8 cellular contexts compared by ENCODE assay signal in genomic region chr20:58892126-58892931, GRCh38. TPM values are rescaled to one million over a fixed set of nuclear protein-coding genes. Genes with fewer than 3 reads are reported as not detected.
A peak's percentile ranks its signal among the peaks of the same experiment; 100 is the strongest.
DNase-seq lines count a peak whose midpoint lies in the region; ATAC-seq and TF ChIP-seq lines count a peak whose summit lies in the region.

No MANE protein-coding gene starts in this region.

- no peak for TF ChIP-seq CTCF in Peyer's patch (IDR thresholded peaks at IDR 0.05)
- no peak for TF ChIP-seq CTCF in fibroblast of the aortic adventitia (IDR thresholded peaks at IDR 0.05; ENCODE audit: insufficient read depth, low read length)
- TF ChIP-seq CTCF in neural cell (IDR thresholded peaks at IDR 0.05; ENCODE audit: poor library complexity, severe bottlenecking), result no peak

- H4K20me1 ChIP-seq in neural cell (ENCODE audit: insufficient read depth), result no peaks in the 10 kb centered on the region

- H3K9me2 ChIP-seq in neural cell (ENCODE audit: insufficient read depth, low read length), result no peaks in the 10 kb centered on the region

- peaks cover 0 to 5% (median 0%) of the 10 kb centered on the region in 3 donors for H3K36me3 ChIP-seq in Peyer's patch
- no peaks in the 10 kb centered on the region for H3K36me3 ChIP-seq in neural cell (ENCODE audit: insufficient read depth, low read length)

- TF ChIP-seq POLR2A in Peyer's patch (IDR thresholded peaks at IDR 0.05), result no peak

- peak overlapping the region; percentile 51 for H2AFZ ChIP-seq in neural cell (ENCODE audit: low read depth, low read length)

- no peak for TF ChIP-seq EP300 in neural cell (conservative IDR thresholded peaks at IDR 0.05; ENCODE audit: poor library complexity, severe bottlenecking)

- no peak for TF ChIP-seq RAD21 in neural cell (conservative IDR thresholded peaks at IDR 0.05)

- peak overlapping the region; percentile 100 for H3K9ac ChIP-seq in neural cell (ENCODE audit: low read length)

- in situ Hi-C loops in G401 (cut with HindIII; ENCODE audit: low sequenced_read_pairs), result no loop called here

- H3K9me3 ChIP-seq in Peyer's patch (no peaks in the 10 kb centered on the region), neural cell (ENCODE audit: low read length) (no peaks in the 10 kb centered on the region)

- H3K27ac ChIP-seq in Peyer's patch (peak overlapping the region; percentile 95 to 99 (median 98)), neural cell (ENCODE audit: low read length) (peak overlapping the region; percentile 99), substantia nigra (ENCODE audit: low read depth, low read length, poor library complexity, severe bottlenecking) (peak overlapping the region; percentile 94)

- peaks cover 0 to 40% (median 12%) of the 10 kb centered on the region in 4 donors for H3K4me1 ChIP-seq in Peyer's patch

- no peaks in the 10 kb centered on the region for H3K27me3 ChIP-seq in Peyer's patch
- H3K27me3 ChIP-seq in neural cell (ENCODE audit: insufficient read depth, low read depth, low read length), result no peaks in the 10 kb centered on the region

- DNase-seq in G401 (ENCODE audit: low spot score) (peak; percentile 60), HuH-7 (ENCODE audit: low spot score) (peak; percentile 77), Peyer's patch (peak; percentile 75 to 88 (median 81)), fibroblast of the aortic adventitia (ENCODE audit: low read depth) (peak; percentile 56), substantia nigra (lab: John Stamatoyannopoulos, UW) (peak in 42 of 49 donors; percentile 14 to 89 (median 58))
- peak; percentile 62 for DNase-seq in activated T-helper 9 cell treated with anti-CD3 and anti-CD28 coated beads, Interleukin-2, amount 50 U/mL, for 16 hours (ENCODE audit: low read depth)

- no peaks in the 10 kb centered on the region for H3F3A ChIP-seq in neural cell (ENCODE audit: insufficient read depth, low read length, poor library complexity, severe bottlenecking)

- peaks cover 49% of the 10 kb centered on the region for H3K79me2 ChIP-seq in neural cell (replicated peaks; ENCODE audit: insufficient read depth, low read length)

- peak overlapping the region; percentile 79 to 98 (median 88) for H3K4me3 ChIP-seq in Peyer's patch
- peak overlapping the region; percentile 76 for H3K4me3 ChIP-seq in fibroblast of the aortic adventitia (ENCODE audit: low read depth, low read length)
- H3K4me3 ChIP-seq in neural cell (ENCODE audit: low read length), result peak overlapping the region; percentile 86

- ATAC-seq in GM21360 (IDR thresholded peaks at IDR 0.05; ENCODE audit: unreplicated experiment), result no peak

- H3K4me2 ChIP-seq in neural cell (ENCODE audit: low read length), result peak overlapping the region; percentile 77

TF ChIP-seq in neural cell, 6 proteins besides CTCF, POLR2A, EP300 and RAD21:
- peak; percentile 29 for TF ChIP-seq MXI1 (conservative IDR thresholded peaks at IDR 0.05; ENCODE audit: poor library complexity, severe bottlenecking)
- peak; percentile 78 for TF ChIP-seq TAF1 (IDR thresholded peaks at IDR 0.05; ENCODE audit: low read depth)
- TF ChIP-seq EZH2 (IDR thresholded peaks at IDR 0.05; ENCODE audit: borderline replicate concordance, insufficient read depth, low read length, poor library complexity, severe bottlenecking), result no peak
- peak; percentile 86 for TF ChIP-seq POLR2AphosphoS5 (IDR thresholded peaks at IDR 0.05)
- TF ChIP-seq SMC3 (conservative IDR thresholded peaks at IDR 0.05; ENCODE audit: poor library complexity), result no peak
- peak; percentile 63 for TF ChIP-seq REST (IDR thresholded peaks at IDR 0.05; ENCODE audit: borderline replicate concordance)

RNA-seq across cellular contexts. Expression of gene GNAS, which starts 39.8 kb away (rescaled TPM):
- 580 and 603 TPM in 2 replicates for total RNA-seq in G401 (2014; rRNA removed; shearing (Covaris generic))
- total RNA-seq in Peyer's patch, result 100 to 1,000 TPM; 382 to 889 (median 658) TPM
- 417 and 474 TPM in 2 replicates for total RNA-seq in fibroblast of the aortic adventitia (ENCODE audit: low replicate concordance)
- 958 and 975 TPM in 2 replicates for polyA plus RNA-seq in neural cell
- polyA minus RNA-seq in neural cell, result 657 and 755 TPM in 2 replicates

RNA-seq across cellular contexts. Expression of gene GNAS-AS1, which starts 41.6 kb away (rescaled TPM):
- total RNA-seq in G401 (2014; rRNA removed; shearing (Covaris generic)), result not detected in 2 replicates
- 1 to 10 TPM in 1 of 4 donors, under 1 TPM in 1, not detected in 2; 0.67 to 1.3 TPM for total RNA-seq in Peyer's patch
- total RNA-seq in fibroblast of the aortic adventitia (ENCODE audit: low replicate concordance), result 0.25 and 0.81 TPM in 2 replicates
- 0.64 TPM in 1 of 2 replicates, not detected in the other for polyA plus RNA-seq in neural cell
- 0.49 and 1.3 TPM in 2 replicates for polyA minus RNA-seq in neural cell
